ENCODE assay signal across 8 cellular contexts in the genomic region with DNA sequence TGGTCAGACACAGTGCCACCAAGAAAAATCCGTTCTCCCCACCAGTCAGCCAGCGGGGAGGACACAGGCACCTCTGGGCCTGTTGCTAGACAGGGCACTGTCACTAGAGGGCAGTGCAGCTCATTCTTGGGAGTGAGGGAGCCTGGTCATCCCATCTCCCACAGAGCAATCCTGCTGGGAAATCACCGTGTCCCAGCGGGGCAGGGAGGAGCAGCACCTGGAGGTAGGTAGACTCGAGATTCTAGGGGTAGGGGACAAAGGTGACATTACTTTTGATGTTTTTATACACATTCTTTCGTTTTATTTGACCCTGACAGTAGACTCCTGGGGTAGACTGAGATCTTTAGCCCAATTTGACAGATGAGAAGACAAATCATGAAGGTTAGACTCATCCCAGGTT. TPM values are rescaled to one million over a fixed set of nuclear protein-coding genes. Genes with fewer than 3 reads are reported as not detected.
DNase-seq lines count a peak whose midpoint lies in the region; ATAC-seq and TF ChIP-seq lines count a peak whose summit lies in the region.

No MANE protein-coding gene starts in this region.

- no peaks in the 10 kb centered on the region; the same call in none of the 2 replicates for H3K27me3 ChIP-seq in DOHH2 (ENCODE audit: control insufficient read depth, low read length)
- H3K27me3 ChIP-seq in MM.1S (replicated peaks; ENCODE audit: insufficient read depth, low read length), result no peaks in the 10 kb centered on the region

- no peaks in the 10 kb centered on the region for H4K20me1 ChIP-seq in DOHH2 (ENCODE audit: control insufficient read depth, insufficient read depth, low read depth, low read length)
- no peaks in the 10 kb centered on the region for H4K20me1 ChIP-seq in MM.1S (ENCODE audit: insufficient read depth, low read length)

- intact Hi-C loops in cardiac septum (cut with DNase I), result loop anchor here (2.0 to 10.0 kb wide), 4 partner anchors 116 to 408 kb away; partner anchors contain the start of gene UTP25

- no peaks in the 10 kb centered on the region for H3K4me1 Mint-ChIP-seq in activated naive CD8-positive, alpha-beta T cell (ENCODE audit: low read depth)

- no peaks in the 10 kb centered on the region for H3K4me1 ChIP-seq in DOHH2 (ENCODE audit: control insufficient read depth, low read length)
- H3K4me1 ChIP-seq in MM.1S (ENCODE audit: low read length), result no peaks in the 10 kb centered on the region

- H3K27ac ChIP-seq in DOHH2 (ENCODE audit: low read depth, low read length) (no peak overlapping the region), MM.1S (ENCODE audit: low read length) (no peak overlapping the region)

- TF ChIP-seq CTCF in DOHH2 (IDR thresholded peaks at IDR 0.05; ENCODE audit: low read depth, low read length, poor library complexity, severe bottlenecking) (peak; percentile 88), MM.1S (IDR thresholded peaks at IDR 0.05; ENCODE audit: low read length) (peak; percentile 99)

- no peaks in the 10 kb centered on the region for H3K9me3 Mint-ChIP-seq in activated naive CD8-positive, alpha-beta T cell (ENCODE audit: low read depth)

- no peak overlapping the region for H2AFZ ChIP-seq in MM.1S (ENCODE audit: low read length)

- H3F3A ChIP-seq in DOHH2 (ENCODE audit: control insufficient read depth, insufficient read depth), result no peaks in the 10 kb centered on the region
- H3F3A ChIP-seq in MM.1S (ENCODE audit: insufficient read depth, low read length), result no peaks in the 10 kb centered on the region

- H3K36me3 ChIP-seq in DOHH2 (ENCODE audit: control insufficient read depth, low read length) (no peaks in the 10 kb centered on the region), MM.1S (replicated peaks; ENCODE audit: insufficient read depth, low read length) (no peaks in the 10 kb centered on the region)

- peaks cover 5% of the 10 kb centered on the region for H3K27me3 Mint-ChIP-seq in activated naive CD8-positive, alpha-beta T cell

- no peaks in the 10 kb centered on the region for H3K79me2 ChIP-seq in DOHH2 (ENCODE audit: control insufficient read depth, low read length)
- H3K79me2 ChIP-seq in MM.1S (ENCODE audit: low read length), result no peaks in the 10 kb centered on the region

- H3K9ac ChIP-seq in MM.1S (ENCODE audit: low read length), result no peak overlapping the region

- ATAC-seq in SK-N-SH treated with all-trans-retinoic acid at 6 μM for 48 hours, result peak; percentile 100
- no peak for ATAC-seq in HG03025 (IDR thresholded peaks at IDR 0.05; ENCODE audit: low FRiP score, unreplicated experiment)

- DNase-seq in GOT3 (lab: John Stamatoyannopoulos, UW) (peak; percentile 15), MM.1S (peak; percentile 73), cardiac septum (ENCODE audit: low spot score) (peak; percentile 91), renal cortical epithelial cell (ENCODE audit: low read depth) (peak; percentile 52)

- H3K4me3 ChIP-seq in DOHH2 (ENCODE audit: low read length), result no peak overlapping the region
- no peak overlapping the region for H3K4me3 ChIP-seq in MM.1S (ENCODE audit: low read length)

- H3K9me2 ChIP-seq in DOHH2 (replicated peaks; ENCODE audit: control insufficient read depth, low read length) (no peaks in the 10 kb centered on the region), MM.1S (replicated peaks; ENCODE audit: insufficient read depth, low read length) (no peaks in the 10 kb centered on the region)

- H3K4me2 ChIP-seq in DOHH2 (ENCODE audit: low read length), result no peak overlapping the region
- no peak overlapping the region for H3K4me2 ChIP-seq in MM.1S (ENCODE audit: low read depth, low read length)

- H3K36me3 Mint-ChIP-seq in activated naive CD8-positive, alpha-beta T cell, result no peaks in the 10 kb centered on the region

- H3K9me3 ChIP-seq in DOHH2 (ENCODE audit: control insufficient read depth, insufficient read depth, low read length) (no peaks in the 10 kb centered on the region), MM.1S (replicated peaks; ENCODE audit: insufficient read depth, low read length) (no peaks in the 10 kb centered on the region)

- H3K4me3 Mint-ChIP-seq in activated naive CD8-positive, alpha-beta T cell, result no peak overlapping the region

- peak overlapping the region; percentile 43 for H3K27ac Mint-ChIP-seq in activated naive CD8-positive, alpha-beta T cell

TF ChIP-seq in SK-N-SH treated with all-trans-retinoic acid at 6 μM for 48 hours, 23 proteins besides CTCF, POLR2A, EP300 and RAD21:
- TF ChIP-seq ISL1 (CRISPR knock-in tag; IDR thresholded peaks at IDR 0.05) (no peak), ZFP3 (CRISPR knock-in tag; IDR thresholded peaks at IDR 0.05) (no peak)
TF ChIP-seq in SK-N-SH treated with all-trans-retinoic acid at 6 μM for 48 hours: peak in this region for 0.

RNA-seq across cellular contexts. Expression of gene CAMK1G, which starts 6.7 kb away (rescaled TPM):
- total RNA-seq in cardiac septum (not detected), renal cortical epithelial cell (0.55 TPM in 1 of 2 replicates, not detected in the other)

Comparison
In these comparisons a context has a peak if more than half of its experiments do, and no peak if none do; other contexts are left out.
1. DNase-seq: peak in every context shown above with its lines; median percentile 91 in cardiac septum; 73 in MM.1S; 52 in renal cortical epithelial cell; 15 in GOT3.